ENCODE assay signal across 2 cellular contexts in genomic region chr5:154767537-154767936, GRCh38.
TF ChIP-seq lines count a peak whose summit lies in the region.

No MANE protein-coding gene starts in this region.

TF ChIP-seq in SK-N-SH, 30 proteins besides CTCF, POLR2A, EP300 and RAD21:
- 0 out of 2 replicates have a peak, but pooled peaks have one; percentile 14 for TF ChIP-seq TCF12 (IDR thresholded peaks at IDR 0.05)
- TF ChIP-seq TAF1 (IDR thresholded peaks at IDR 0.05; ENCODE audit: borderline replicate concordance, low read depth, low read length): no peak
TF ChIP-seq in SK-N-SH: peak in this region for 1.

TF ChIP-seq in SK-N-SH treated with all-trans-retinoic acid at 6 μM for 48 hours, 23 proteins besides CTCF, POLR2A, EP300 and RAD21:
- TF ChIP-seq CSRNP3 (CRISPR knock-in tag; IDR thresholded peaks at IDR 0.05): no peak
- TF ChIP-seq BACH2 (CRISPR knock-in tag; IDR thresholded peaks at IDR 0.05; ENCODE audit: borderline replicate concordance): no peak
- no peak for TF ChIP-seq GLIS3 (CRISPR knock-in tag; IDR thresholded peaks at IDR 0.05)
- TF ChIP-seq PPARA (CRISPR knock-in tag; IDR thresholded peaks at IDR 0.05; ENCODE audit: borderline replicate concordance): no peak
- TF ChIP-seq CREB5 (CRISPR knock-in tag; IDR thresholded peaks at IDR 0.05; ENCODE audit: low read depth): no peak
- TF ChIP-seq PATZ1 (CRISPR knock-in tag; IDR thresholded peaks at IDR 0.05; ENCODE audit: borderline replicate concordance): no peak
- TF ChIP-seq ARNTL (CRISPR knock-in tag; IDR thresholded peaks at IDR 0.05; ENCODE audit: borderline replicate concordance, low read depth): no peak
- TF ChIP-seq ISL1 (CRISPR knock-in tag; IDR thresholded peaks at IDR 0.05): no peak
- TF ChIP-seq ZFP3 (CRISPR knock-in tag; IDR thresholded peaks at IDR 0.05): no peak
- no peak for TF ChIP-seq SNAI2 (CRISPR knock-in tag; IDR thresholded peaks at IDR 0.05)
- no peak for TF ChIP-seq ZC3H10 (CRISPR knock-in tag; IDR thresholded peaks at IDR 0.05)
- no peak for TF ChIP-seq ZFP30 (CRISPR knock-in tag; IDR thresholded peaks at IDR 0.05)
- TF ChIP-seq TOX (CRISPR knock-in tag; IDR thresholded peaks at IDR 0.05; ENCODE audit: borderline replicate concordance): no peak
- TF ChIP-seq ZNF70 (CRISPR knock-in tag; IDR thresholded peaks at IDR 0.05): no peak
